27 cellular contexts compared by ENCODE assay signal in the genomic region with DNA sequence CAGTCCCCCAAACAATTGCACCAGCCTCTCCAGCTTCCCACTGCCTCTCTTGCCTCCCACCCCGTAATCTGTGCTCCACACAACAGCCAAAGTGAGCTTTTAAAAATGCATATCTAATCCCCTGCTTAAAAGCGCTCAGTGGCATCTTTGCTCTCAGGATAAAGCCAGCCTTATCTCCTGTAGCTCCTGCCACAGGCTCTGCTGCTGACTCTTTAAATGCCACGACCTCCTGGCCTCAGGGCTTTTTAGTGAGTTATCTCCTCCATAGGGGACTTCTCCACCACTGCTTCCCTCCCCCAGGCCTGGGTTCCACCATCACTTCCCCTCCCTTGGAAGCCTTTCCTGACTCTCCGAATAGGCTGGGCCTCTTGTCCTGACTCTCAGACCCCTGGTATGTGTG.
DNase-seq lines count a peak whose midpoint lies in the region; ATAC-seq, FAIRE-seq and TF ChIP-seq lines count a peak whose summit lies in the region.
"Had no signal": no experiment of that assay in that cellular context is flagged by ENCODE, and none has a peak within 500 bp of the region (broad histone marks: within the 10 kb centered on the region; RNA-seq: fewer than 3 reads in every experiment).

No MANE protein-coding gene starts in this region.

- no peaks in the 10 kb centered on the region for H3K9me3 ChIP-seq in neural progenitor cell (ENCODE audit: low read depth)
- H3K9me3 ChIP-seq in spleen = no peaks in the 10 kb centered on the region
- H3K9me3 ChIP-seq in small intestine (ENCODE audit: control insufficient read depth, low read depth) = no peaks in the 10 kb centered on the region
- H3K9me3 ChIP-seq: heart right ventricle, psoas muscle, stomach, transverse colon had no signal

- no peaks in the 10 kb centered on the region for H4K20me1 ChIP-seq in neural progenitor cell (ENCODE audit: low read depth)

- peaks cover 84% of the 10 kb centered on the region for H3K4me1 Mint-ChIP-seq in neural progenitor cell
- H3K4me1 Mint-ChIP-seq: B cell had no signal

- intact Hi-C loops in spleen (cut with DNase I; ENCODE audit: low total_unique reads) = no loop called here

- no peaks in the 10 kb centered on the region for H3K9me3 Mint-ChIP-seq in neural progenitor cell
- H3K9me3 Mint-ChIP-seq: activated T-cell treated with anti-CD3 and anti-CD28 coated beads, Interleukin-2, amount 50 U/mL, for 24 hours; CD8-positive, alpha-beta memory T cell had no signal

- H2AFZ ChIP-seq in neural progenitor cell (replicated peaks) = no peak overlapping the region

- FAIRE-seq in D721Med (lab: Jason Lieb, UNC) (no peak), small intestine (lab: Jason Lieb, UNC) (no peak)

- 71 to 80% (median 76%) methylated on average over 4 of the region's 4 CpGs for WGBS in spleen, 5 donors
- WGBS in small intestine, 3 donors = 55 to 71% (median 64%) methylated on average over 4 of the region's 4 CpGs

- no peak overlapping the region for H3K4me3 ChIP-seq in neural progenitor cell
- no peak overlapping the region for H3K4me3 ChIP-seq in spleen
- no peak overlapping the region for H3K4me3 ChIP-seq in small intestine (ENCODE audit: low read depth in 1 of 2, low read length in 2 of 2)
- H3K4me3 ChIP-seq: heart right ventricle, psoas muscle, stomach, transverse colon had no signal

- peaks cover 13% of the 10 kb centered on the region for H3F3A ChIP-seq in neural progenitor cell (ENCODE audit: low read depth)

- H3K79me2 ChIP-seq in neural progenitor cell (ENCODE audit: low read depth) = no peaks in the 10 kb centered on the region

- H3K9ac ChIP-seq in neural progenitor cell = no peak overlapping the region

- TF ChIP-seq CTCF in D721Med (IDR thresholded peaks at IDR 0.05; ENCODE audit: insufficient read depth, missing control alignments) = no peak
- no peak for TF ChIP-seq CTCF in neural progenitor cell (IDR thresholded peaks at IDR 0.05)
- TF ChIP-seq CTCF in spleen (IDR thresholded peaks at IDR 0.05 in 8 of 11, conservative IDR thresholded peaks at IDR 0.05 in 3 of 11) = no peak

- TF ChIP-seq POLR2A in spleen (IDR thresholded peaks at IDR 0.05) = no peak

- DNase-seq in D721Med (ENCODE audit: insufficient read length, low spot score) = peak; percentile 22
- peak; percentile 82 for DNase-seq in OCI-M1 (lab: John Stamatoyannopoulos, UW)
- peak; percentile 30 for DNase-seq in neural progenitor cell (ENCODE audit: low spot score)
- no peak for DNase-seq in spleen
- DNase-seq in NCI-H2171 treated with DMSO at 0.1 percent for 48 hours (lab: John Stamatoyannopoulos, UW) = no peak
- DNase-seq in small intestine = no peak
- DNase-seq: activated CD4-positive, alpha-beta T cell treated with anti-CD3 and anti-CD28 coated beads for 4 hours; activated gamma-delta T cell; activated T-cell treated with anti-CD3 and anti-CD28 coated beads, Interleukin-2, amount 50 U/mL, for 24 hours; CD8-positive, alpha-beta memory T cell; DMS53; effector memory CD4-positive, alpha-beta T cell; foreskin fibroblast; GDM1; H7; heart right ventricle; left cardiac atrium; NCI-H1105; NCI-H187 treated with DMSO at 0.1 percent for 48 hours; psoas muscle; stimulated activated CD8-positive, alpha-beta memory T cell treated with anti-CD3 and anti-CD28 coated beads, Interleukin-4, amount 100 ng/mL, for 48 hours; stomach; transverse colon had no signal

- H3K27me3 Mint-ChIP-seq in neural progenitor cell (ENCODE audit: insufficient read depth, low read depth) = peaks cover 10% of the 10 kb centered on the region
- H3K27me3 Mint-ChIP-seq: activated T-cell treated with anti-CD3 and anti-CD28 coated beads, Interleukin-2, amount 50 U/mL, for 24 hours; B cell; CD8-positive, alpha-beta memory T cell had no signal

- no peak for ATAC-seq in HG03025 (IDR thresholded peaks at IDR 0.05; ENCODE audit: low FRiP score, unreplicated experiment)
- ATAC-seq: esophagus mucosa, heart right ventricle, left cardiac atrium, psoas muscle had no signal

- H3K36me3 ChIP-seq in neural progenitor cell = no peaks in the 10 kb centered on the region
- no peaks in the 10 kb centered on the region for H3K36me3 ChIP-seq in spleen
- H3K36me3 ChIP-seq in small intestine (ENCODE audit: control insufficient read depth in 2 of 2, insufficient read depth in 2 of 2, low read length in 2 of 2) = no peaks in the 10 kb centered on the region
- H3K36me3 ChIP-seq: heart right ventricle, stomach, transverse colon had no signal

- H3K4me1 ChIP-seq in neural progenitor cell (peaks cover 40% of the 10 kb centered on the region), spleen (no peaks in the 10 kb centered on the region), small intestine (ENCODE audit: control insufficient read depth in 2 of 2, insufficient read depth in 1 of 2, low read depth in 1 of 2, low read length in 1 of 2) (no peaks in the 10 kb centered on the region)
- H3K4me1 ChIP-seq: psoas muscle had no signal

- H3K36me3 Mint-ChIP-seq in neural progenitor cell = no peaks in the 10 kb centered on the region
- H3K36me3 Mint-ChIP-seq: CD8-positive, alpha-beta memory T cell had no signal

- peak overlapping the region; percentile 95 for H3K27ac Mint-ChIP-seq in neural progenitor cell
- H3K27ac Mint-ChIP-seq: B cell had no signal

- H3K27me3 ChIP-seq in neural progenitor cell (no peaks in the 10 kb centered on the region), spleen (replicated peaks in 1 of 7) (no peaks in the 10 kb centered on the region), small intestine (ENCODE audit: control insufficient read depth in 2 of 2, insufficient read depth in 2 of 2, low read length in 2 of 2) (no peaks in the 10 kb centered on the region)
- H3K27me3 ChIP-seq: heart right ventricle, stomach, transverse colon had no signal

- H3K4me3 Mint-ChIP-seq in neural progenitor cell = peak overlapping the region; percentile 66
- H3K4me3 Mint-ChIP-seq: activated T-cell treated with anti-CD3 and anti-CD28 coated beads, Interleukin-2, amount 50 U/mL, for 24 hours; B cell; CD8-positive, alpha-beta memory T cell had no signal

- H3K4me2 ChIP-seq in neural progenitor cell = peak overlapping the region; percentile 14

- H3K27ac ChIP-seq in cingulate gyrus (ENCODE audit: low read depth, low read length) (peak overlapping the region; percentile 89), neural progenitor cell (no peak overlapping the region), spleen (no peak overlapping the region), small intestine (ENCODE audit: low read depth in 1 of 2, low read length in 1 of 2) (no peak overlapping the region)
- H3K27ac ChIP-seq: heart right ventricle, psoas muscle, stomach, transverse colon had no signal

Comparison
In these comparisons a context has a peak if more than half of its experiments do, and no peak if none do; other contexts are left out.
1. DNase-seq: peak in D721Med (single experiment), OCI-M1 (single experiment) and neural progenitor cell (single experiment); none in spleen (single experiment), NCI-H2171 treated with DMSO at 0.1 percent for 48 hours (single experiment) and small intestine (single experiment).